Comparison of ENCODE assay signal across 24 cellular contexts in genomic region chr5:173455599-173455957, GRCh38.
DNase-seq lines count a peak whose midpoint lies in the region; ATAC-seq, FAIRE-seq and TF ChIP-seq lines count a peak whose summit lies in the region.
"Had no signal": no experiment of that assay in that cellular context is flagged by ENCODE, and none has a peak within 500 bp of the region (broad histone marks: within the 10 kb centered on the region; RNA-seq: fewer than 3 reads in every experiment).

No MANE protein-coding gene starts in this region.

- H3K27ac ChIP-seq in SK-N-SH (ENCODE audit: low read depth in 2 of 2, low read length in 1 of 2): peak overlapping the region in 1 of 2 experiments; percentile 95; a peak in 2 of 4 replicates
- peak overlapping the region; percentile 98 for H3K27ac ChIP-seq in astrocyte (ENCODE audit: low read depth, low read length)
- H3K27ac ChIP-seq in keratinocyte (ENCODE audit: control insufficient read depth, insufficient read depth, low read length): peak overlapping the region; percentile 58
- peak overlapping the region; percentile 54 to 56 for H3K27ac ChIP-seq in tibial artery
- H3K27ac ChIP-seq: 22Rv1, prostate gland, tibial nerve had no signal

- CTCF ChIA-PET in SK-N-SH (lab: Yijun Ruan, JAX): interaction anchor here (2.0 kb wide), 1 partner anchor 117 kb away, joined by 4 read pairs; no protein-coding TSS in a partner anchor

- H3K4me3 ChIP-seq in SK-N-SH (ENCODE audit: low read depth in 2 of 2, low read length in 1 of 2) (no peak overlapping the region), astrocyte (ENCODE audit: insufficient read depth, low read depth, low read length) (no peak overlapping the region), keratinocyte (ENCODE audit: control insufficient read depth in 2 of 3, extremely low read depth in 1 of 3, insufficient read depth in 2 of 3, low read depth in 1 of 3, low read length in 3 of 3) (no peak overlapping the region), tibial artery (no peak overlapping the region)
- H3K4me3 ChIP-seq: prostate gland, tibial nerve had no signal

- dilution Hi-C loops in keratinocyte (cut with MboI; ENCODE audit: extremely low pct_ligation_motif_present, low sequenced_read_pairs): no loop called here

- no peaks in the 10 kb centered on the region for H3K9me1 ChIP-seq in keratinocyte (ENCODE audit: control insufficient read depth, extremely low read depth, insufficient read depth, low read length)

- no peak overlapping the region for H2AFZ ChIP-seq in SK-N-SH (ENCODE audit: low read depth)
- H2AFZ ChIP-seq in astrocyte (ENCODE audit: low read depth, low read length): no peak overlapping the region
- no peak overlapping the region for H2AFZ ChIP-seq in keratinocyte (ENCODE audit: control insufficient read depth, low read length)

- no peak for TF ChIP-seq EP300 in SK-N-SH (IDR thresholded peaks at IDR 0.05; ENCODE audit: borderline replicate concordance in 1 of 2, low read depth in 1 of 2, low read length in 1 of 2)

- intact Hi-C loops in tibial artery (cut with DNase I; ENCODE audit: low total_unique reads): no loop called here

- no peak overlapping the region for H3K9ac ChIP-seq in SK-N-SH
- peak overlapping the region; percentile 68 for H3K9ac ChIP-seq in astrocyte (ENCODE audit: low read length)
- no peak overlapping the region for H3K9ac ChIP-seq in keratinocyte (ENCODE audit: control insufficient read depth, extremely low read depth, insufficient read depth, low read length)

- POLR2A ChIA-PET in SK-N-SH (lab: Yijun Ruan, JAX): no interaction called here

- H3K9me2 ChIP-seq in SK-N-SH: no peaks in the 10 kb centered on the region

- H3K79me2 ChIP-seq in SK-N-SH (ENCODE audit: insufficient read depth): no peaks in the 10 kb centered on the region
- H3K79me2 ChIP-seq in astrocyte (ENCODE audit: insufficient read depth, low read length): no peaks in the 10 kb centered on the region
- H3K79me2 ChIP-seq in keratinocyte (ENCODE audit: control insufficient read depth, insufficient read depth, low read length): no peaks in the 10 kb centered on the region

- H3K36me3 ChIP-seq in SK-N-SH (replicated peaks in 1 of 2; ENCODE audit: control insufficient read depth in 1 of 2, insufficient read depth in 2 of 2, low read length in 1 of 2): no peaks in the 10 kb centered on the region
- no peaks in the 10 kb centered on the region for H3K36me3 ChIP-seq in astrocyte (ENCODE audit: insufficient read depth, low read length)
- H3K36me3 ChIP-seq in keratinocyte (ENCODE audit: control insufficient read depth in 2 of 2, extremely low read depth in 1 of 2, insufficient read depth in 2 of 2, low read length in 2 of 2): no peaks in the 10 kb centered on the region
- no peaks in the 10 kb centered on the region for H3K36me3 ChIP-seq in tibial artery
- H3K36me3 ChIP-seq: prostate gland, tibial nerve had no signal

- H3K4me1 ChIP-seq in SK-N-SH (ENCODE audit: control insufficient read depth in 1 of 2, insufficient read depth in 2 of 2, low read depth in 1 of 2, low read length in 1 of 2): 0 out of 4 replicates have a peak, but pooled peaks cover 0 to 5% of the 10 kb centered on the region in 2 experiments
- peaks cover 49% of the 10 kb centered on the region for H3K4me1 ChIP-seq in astrocyte (ENCODE audit: insufficient read depth, low read length)
- H3K4me1 ChIP-seq in keratinocyte (ENCODE audit: control insufficient read depth, extremely low read depth, insufficient read depth, low read length): peaks cover 22% of the 10 kb centered on the region
- peaks cover 0 to 48% (median 20%) of the 10 kb centered on the region in 4 donors for H3K4me1 ChIP-seq in tibial artery
- H3K4me1 ChIP-seq: prostate gland, tibial nerve had no signal

- H3K27ac Mint-ChIP-seq in astrocyte (ENCODE audit: unreplicated experiment): peak overlapping the region; percentile 100
- H3K27ac Mint-ChIP-seq: activated B cell treated with CpG ODN at 0.5 μM for 24 hours; activated CD4-positive, alpha-beta memory T cell treated with anti-CD3 and anti-CD28 coated beads, Interleukin-2, amount 10 ng/mL, durations not matched to agents 7 days and 5 days; stimulated activated memory B cell treated with anti-CD40 and anti-IgM and Interleukin-4, amounts not matched to agents 10 μg/mL and 1 μg/mL and 100 μg/mL, for 72 hours had no signal

- WGBS in SK-N-SH (ENCODE audit: low lambda C conversion rate): 40% methylated on average over 4 of the region's 4 CpGs

- TF ChIP-seq RAD21 in SK-N-SH (IDR thresholded peaks at IDR 0.05; ENCODE audit: low read length): no peak

- H4K20me1 ChIP-seq in SK-N-SH (ENCODE audit: insufficient read depth) (no peaks in the 10 kb centered on the region), astrocyte (ENCODE audit: insufficient read depth, low read length) (no peaks in the 10 kb centered on the region), keratinocyte (ENCODE audit: control insufficient read depth, extremely low read depth, insufficient read depth, low read length) (no peaks in the 10 kb centered on the region)

- peaks cover 21% of the 10 kb centered on the region for H3F3A ChIP-seq in SK-N-SH (replicated peaks; ENCODE audit: insufficient read depth)

- TF ChIP-seq CTCF in SK-N-SH (IDR thresholded peaks at IDR 0.05) (no peak), astrocyte (IDR thresholded peaks at IDR 0.05; ENCODE audit: insufficient read depth, low read depth, low read length) (no peak), keratinocyte (optimal IDR thresholded peaks at IDR 0.05 in 1 of 3, IDR thresholded peaks at IDR 0.05 in 1 of 3, conservative IDR thresholded peaks at IDR 0.05 in 1 of 3; ENCODE audit: extremely low read depth in 1 of 3, insufficient read depth in 2 of 3, low read length in 3 of 3) (no peak), tibial artery (IDR thresholded peaks at IDR 0.05) (no peak)

- FAIRE-seq in astrocyte (lab: Jason Lieb, UNC) (no peak), keratinocyte (lab: Jason Lieb, UNC) (no peak)
- FAIRE-seq: GM18507 had no signal

- H3K4me2 ChIP-seq in SK-N-SH: no peak overlapping the region
- H3K4me2 ChIP-seq in astrocyte (ENCODE audit: low read length): no peak overlapping the region
- H3K4me2 ChIP-seq in keratinocyte (ENCODE audit: control insufficient read depth, extremely low read depth, insufficient read depth, low read depth, low read length): peak overlapping the region; percentile 30

- DNase-seq in SK-N-SH (no peak), astrocyte (ENCODE audit: low read depth) (no peak), keratinocyte (ENCODE audit: low read depth, low spot score) (no peak), tibial artery (no peak), left lobe of liver (ENCODE audit: low spot score) (no peak)
- DNase-seq in stimulated activated naive CD4-positive, alpha-beta T cell treated with Interleukin-2 at 50 U/mL for 16 hours (lab: John Stamatoyannopoulos, UW): no peak
- DNase-seq: activated B cell treated with CpG ODN at 0.5 μM for 24 hours; activated CD4-positive, alpha-beta memory T cell treated with anti-CD3 and anti-CD28 coated beads, Interleukin-2, amount 10 ng/mL, durations not matched to agents 7 days and 5 days; activated naive CD4-positive, alpha-beta T cell treated with Interleukin-2 at 50 U/mL for 16 hours; activated T-cell treated with anti-CD3 and anti-CD28 coated beads, Interleukin-2, amount 50 U/mL, for 1 hour; Karpas-422; NCI-H1092; NCI-H2029 treated with DMSO at 0.1 percent for 48 hours; NCI-H446; stimulated activated CD4-positive, alpha-beta T cell treated with anti-CD3 and anti-CD28 coated beads, Interleukin-15, amount 100 ng/mL, for 24 hours; T-helper 1 cell had no signal

- no peaks in the 10 kb centered on the region for H3K9me3 ChIP-seq in SK-N-SH
- no peaks in the 10 kb centered on the region for H3K9me3 ChIP-seq in astrocyte (ENCODE audit: insufficient read depth, low read depth, low read length)
- H3K9me3 ChIP-seq in keratinocyte (ENCODE audit: control insufficient read depth, low read depth, low read length): no peaks in the 10 kb centered on the region
- no peaks in the 10 kb centered on the region for H3K9me3 ChIP-seq in tibial artery
- H3K9me3 ChIP-seq: prostate gland, tibial nerve had no signal

- peak overlapping the region; percentile 4 for H3K4me3 Mint-ChIP-seq in astrocyte (ENCODE audit: unreplicated experiment)
- H3K4me3 Mint-ChIP-seq: activated B cell treated with CpG ODN at 0.5 μM for 24 hours; activated CD4-positive, alpha-beta memory T cell treated with anti-CD3 and anti-CD28 coated beads, Interleukin-2, amount 10 ng/mL, durations not matched to agents 7 days and 5 days; neural crest cell; stimulated activated memory B cell treated with anti-CD40 and anti-IgM and Interleukin-4, amounts not matched to agents 10 μg/mL and 1 μg/mL and 100 μg/mL, for 72 hours had no signal

- no peaks in the 10 kb centered on the region for H3K27me3 Mint-ChIP-seq in astrocyte (ENCODE audit: low read depth, unreplicated experiment)
- H3K27me3 Mint-ChIP-seq: activated B cell treated with CpG ODN at 0.5 μM for 24 hours; stimulated activated memory B cell treated with anti-CD40 and anti-IgM and Interleukin-4, amounts not matched to agents 10 μg/mL and 1 μg/mL and 100 μg/mL, for 72 hours had no signal

- peaks cover 40% of the 10 kb centered on the region for H3K4me1 Mint-ChIP-seq in astrocyte (ENCODE audit: low read depth, unreplicated experiment)
- H3K4me1 Mint-ChIP-seq: activated B cell treated with CpG ODN at 0.5 μM for 24 hours; neural crest cell; stimulated activated memory B cell treated with anti-CD40 and anti-IgM and Interleukin-4, amounts not matched to agents 10 μg/mL and 1 μg/mL and 100 μg/mL, for 72 hours had no signal

- peaks cover 2% of the 10 kb centered on the region for H3K9me3 Mint-ChIP-seq in astrocyte (ENCODE audit: unreplicated experiment)
- H3K9me3 Mint-ChIP-seq: activated B cell treated with CpG ODN at 0.5 μM for 24 hours; activated CD4-positive, alpha-beta memory T cell treated with anti-CD3 and anti-CD28 coated beads, Interleukin-2, amount 10 ng/mL, durations not matched to agents 7 days and 5 days had no signal

- H3K27me3 ChIP-seq in SK-N-SH (ENCODE audit: insufficient read depth) (no peaks in the 10 kb centered on the region), astrocyte (ENCODE audit: insufficient read depth, low read length) (no peaks in the 10 kb centered on the region), keratinocyte (ENCODE audit: control insufficient read depth, extremely low read depth, insufficient read depth, low read length) (no peaks in the 10 kb centered on the region), tibial artery (no peaks in the 10 kb centered on the region)
- H3K27me3 ChIP-seq: tibial nerve had no signal

- H3K36me3 Mint-ChIP-seq in astrocyte (ENCODE audit: low read depth, unreplicated experiment): no peaks in the 10 kb centered on the region
- H3K36me3 Mint-ChIP-seq: stimulated activated memory B cell treated with anti-CD40 and anti-IgM and Interleukin-4, amounts not matched to agents 10 μg/mL and 1 μg/mL and 100 μg/mL, for 72 hours had no signal

- peak; percentile 7; the same call in 2 of the 3 replicates for ATAC-seq in SK-N-SH treated with all-trans-retinoic acid at 6 μM for 48 hours
- no peak for ATAC-seq in HG03520 (IDR thresholded peaks at IDR 0.05; ENCODE audit: unreplicated experiment)
- ATAC-seq in left lobe of liver: no peak
- ATAC-seq: stimulated activated memory B cell treated with anti-CD40 and anti-IgM and Interleukin-4, amounts not matched to agents 10 μg/mL and 1 μg/mL and 100 μg/mL, for 72 hours had no signal

TF ChIP-seq in SK-N-SH, 30 proteins besides CTCF, POLR2A, EP300 and RAD21 (continues in another document):
- TF ChIP-seq MEF2A (IDR thresholded peaks at IDR 0.05; ENCODE audit: borderline replicate concordance, low read depth) (no peak), GABPA (IDR thresholded peaks at IDR 0.05; ENCODE audit: low read depth) (no peak)
